ENCODE assay signal across 16 cellular contexts in the genomic region with DNA sequence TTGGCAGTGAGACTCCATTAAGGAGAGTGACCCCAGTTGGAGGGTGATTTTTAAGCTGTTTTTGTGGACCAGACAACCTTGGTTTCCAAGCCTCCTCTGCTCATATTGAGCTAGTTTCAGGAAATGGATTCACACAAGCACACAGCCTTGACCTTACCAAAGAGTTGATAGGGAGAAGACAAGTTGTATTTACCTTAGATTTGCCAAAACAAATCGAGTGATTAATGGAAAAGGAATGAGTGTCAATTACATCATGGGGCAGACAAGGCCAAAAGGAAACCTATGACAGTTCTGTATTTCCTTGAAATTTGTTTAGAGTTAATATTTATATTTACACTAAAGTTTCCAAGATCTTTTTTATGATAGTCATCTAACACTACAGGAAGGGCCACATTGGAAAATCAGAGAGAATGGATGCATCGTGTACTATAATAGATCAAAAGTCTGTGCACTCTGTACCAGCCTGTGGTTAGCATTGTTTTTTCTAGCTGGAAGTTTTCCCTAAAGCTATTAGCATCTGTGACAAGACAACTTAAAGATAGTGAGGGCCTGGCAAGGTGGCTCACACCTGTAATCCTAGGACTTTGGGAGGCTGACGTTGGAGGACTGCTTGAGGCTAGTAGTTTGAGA.
A peak's percentile ranks its signal among the peaks of the same experiment; 100 is the strongest.
DNase-seq lines count a peak whose midpoint lies in the region; ATAC-seq, FAIRE-seq and TF ChIP-seq lines count a peak whose summit lies in the region.
"Had no signal": no experiment of that assay in that cellular context is flagged by ENCODE, and none has a peak within 500 bp of the region (broad histone marks: within the 10 kb centered on the region; RNA-seq: fewer than 3 reads in every experiment).

No MANE protein-coding gene starts in this region.

- FAIRE-seq in GM19239 (lab: Jason Lieb, UNC): no peak
- FAIRE-seq: endometrium had no signal

- no peaks in the 10 kb centered on the region for H3K36me3 Mint-ChIP-seq in natural killer cell

- H3K9me3 ChIP-seq in MG63: peaks cover 6% of the 10 kb centered on the region
- H3K9me3 ChIP-seq: Caco-2, HAP-1, SJSA1 had no signal

- no peaks in the 10 kb centered on the region for H3K27me3 ChIP-seq in MG63
- H3K27me3 ChIP-seq: SJSA1 had no signal

- no peak overlapping the region for H3K27ac Mint-ChIP-seq in stimulated activated naive CD8-positive, alpha-beta T cell treated with anti-CD3 and anti-CD28 coated beads, Interleukin-15, amount 100 ng/mL, for 72 hours
- H3K27ac Mint-ChIP-seq in natural killer cell: no peak overlapping the region

- DNase-seq in AG09319 (ENCODE audit: extremely low read depth, low read depth) (peak; percentile 12), MG63 (peak; percentile 24), choroid plexus epithelial cell (ENCODE audit: low read depth) (peak; percentile 80), kidney tubule cell (ENCODE audit: low spot score) (peak; percentile 78), GM19239 (ENCODE audit: insufficient read length, low spot score) (no peak), natural killer cell (no peak), T1000 (lab: John Stamatoyannopoulos, UW) (no peak)
- DNase-seq in stimulated activated naive CD8-positive, alpha-beta T cell treated with anti-CD3 and anti-CD28 coated beads, Interleukin-15, amount 100 ng/mL, for 72 hours: no peak
- DNase-seq: ACHN; activated effector memory CD4-positive, alpha-beta T cell treated with Interleukin-2 at 50 U/mL for 16 hours; Caco-2; mesendoderm; MM.1S had no signal

- H3K36me3 ChIP-seq in MG63: no peaks in the 10 kb centered on the region
- H3K36me3 ChIP-seq: HAP-1, SJSA1 had no signal

- H3K4me3 Mint-ChIP-seq in stimulated activated naive CD8-positive, alpha-beta T cell treated with anti-CD3 and anti-CD28 coated beads, Interleukin-15, amount 100 ng/mL, for 72 hours: no peak overlapping the region
- no peak overlapping the region for H3K4me3 Mint-ChIP-seq in natural killer cell

- no peak overlapping the region for H3K4me3 ChIP-seq in MG63
- no peak overlapping the region for H3K4me3 ChIP-seq in choroid plexus epithelial cell (ENCODE audit: low read depth, low read length)
- H3K4me3 ChIP-seq: HAP-1, SJSA1 had no signal

- no peak for ATAC-seq in stimulated activated naive CD8-positive, alpha-beta T cell treated with anti-CD3 and anti-CD28 coated beads, Interleukin-15, amount 100 ng/mL, for 72 hours
- no peak for ATAC-seq in natural killer cell

- H3K4me1 Mint-ChIP-seq in stimulated activated naive CD8-positive, alpha-beta T cell treated with anti-CD3 and anti-CD28 coated beads, Interleukin-15, amount 100 ng/mL, for 72 hours: no peaks in the 10 kb centered on the region
- no peaks in the 10 kb centered on the region for H3K4me1 Mint-ChIP-seq in natural killer cell

- TF ChIP-seq CTCF in AG09319 (IDR thresholded peaks at IDR 0.05; ENCODE audit: low read depth, low read length): no peak
- no peak for TF ChIP-seq CTCF in choroid plexus epithelial cell (conservative IDR thresholded peaks at IDR 0.05; ENCODE audit: low read depth, low read length)
- TF ChIP-seq CTCF in natural killer cell (IDR thresholded peaks at IDR 0.05): no peak

- intact Hi-C loops in natural killer cell (cut with micrococcal nuclease): no loop called here

- no peaks in the 10 kb centered on the region for H3K9me3 Mint-ChIP-seq in stimulated activated naive CD8-positive, alpha-beta T cell treated with anti-CD3 and anti-CD28 coated beads, Interleukin-15, amount 100 ng/mL, for 72 hours
- H3K9me3 Mint-ChIP-seq in natural killer cell: no peaks in the 10 kb centered on the region

- H3K27me3 Mint-ChIP-seq in stimulated activated naive CD8-positive, alpha-beta T cell treated with anti-CD3 and anti-CD28 coated beads, Interleukin-15, amount 100 ng/mL, for 72 hours: no peaks in the 10 kb centered on the region
- H3K27me3 Mint-ChIP-seq in natural killer cell (ENCODE audit: low read depth in 2 of 2): peaks cover 9 to 18% of the 10 kb centered on the region in 2 donors

Comparison
In these comparisons a context has a peak if more than half of its experiments do, and no peak if none do; other contexts are left out.
1. DNase-seq: peak in AG09319 (single experiment), MG63 (single experiment), choroid plexus epithelial cell (single experiment) and kidney tubule cell (single experiment); none in stimulated activated naive CD8-positive, alpha-beta T cell treated with anti-CD3 and anti-CD28 coated beads, Interleukin-15, amount 100 ng/mL, for 72 hours (0 of 2), GM19239 (single experiment), natural killer cell (single experiment) and T1000 (single experiment).